ENCODE assay signal across 25 cellular contexts in genomic region chr5:90136952-90137528, GRCh38.
"Had no signal": no experiment of that assay in that cellular context is flagged by ENCODE, and none has a peak within 500 bp of the region (broad histone marks: within the 10 kb centered on the region; RNA-seq: fewer than 3 reads in every experiment).

No MANE protein-coding gene starts in this region.

- H3K4me3 Mint-ChIP-seq: memory B cell; nephron progenitor cell; stimulated activated memory B cell treated with anti-CD40 and anti-IgM and Interleukin-4, amounts not matched to agents 10 μg/mL and 1 μg/mL and 100 μg/mL, for 72 hours had no signal

- ATAC-seq: esophagus mucosa; gastrocnemius medialis; left lung; psoas muscle; stimulated activated memory B cell treated with anti-CD40 and anti-IgM and Interleukin-4, amounts not matched to agents 10 μg/mL and 1 μg/mL and 100 μg/mL, for 72 hours had no signal

- H3K27me3 ChIP-seq: gastrocnemius medialis, heart right ventricle, left lung, neutrophil, right lobe of liver, spleen, stomach had no signal

- H3K4me1 ChIP-seq: left lung, lower lobe of right lung, right lobe of liver had no signal

- H3K9me3 ChIP-seq: gastrocnemius medialis, left lung, lower lobe of right lung, neutrophil, psoas muscle, right lobe of liver, spleen, stomach had no signal

- DNase-seq: central memory CD4-positive, alpha-beta T cell; cortex of kidney; effector memory CD4-positive, alpha-beta T cell; gastrocnemius medialis; heart right ventricle; hypothalamus; lower lobe of right lung; midbrain; nephron progenitor cell; retina; right lobe of liver; spleen; stimulated activated CD4-positive, alpha-beta T cell treated with anti-CD3 and anti-CD28 coated beads, Interleukin-15, amount 100 ng/mL, for 24 hours; stimulated activated CD4-positive, alpha-beta T cell treated with anti-CD3 and anti-CD28 coated beads, Interleukin-1b, Interleukin-23, amount 100 ng/mL, for 48 hours; stimulated activated CD4-positive, alpha-beta T cell treated with anti-CD3 and anti-CD28 coated beads, Interleukin-4, amount 100 ng/mL, for 24 hours; stomach; substantia nigra had no signal

- FAIRE-seq: endometrium, islet of Langerhans had no signal

- H3K9me3 Mint-ChIP-seq: memory B cell; nephron progenitor cell; stimulated activated memory B cell treated with anti-CD40 and anti-IgM and Interleukin-4, amounts not matched to agents 10 μg/mL and 1 μg/mL and 100 μg/mL, for 72 hours had no signal

- H3K36me3 Mint-ChIP-seq: memory B cell; stimulated activated memory B cell treated with anti-CD40 and anti-IgM and Interleukin-4, amounts not matched to agents 10 μg/mL and 1 μg/mL and 100 μg/mL, for 72 hours had no signal

- H3K4me3 ChIP-seq: gastrocnemius medialis, heart right ventricle, left lung, lower lobe of right lung, psoas muscle, right lobe of liver, spleen, stomach had no signal

- H3K27ac Mint-ChIP-seq: memory B cell; nephron progenitor cell; stimulated activated memory B cell treated with anti-CD40 and anti-IgM and Interleukin-4, amounts not matched to agents 10 μg/mL and 1 μg/mL and 100 μg/mL, for 72 hours had no signal

- H3K36me3 ChIP-seq: gastrocnemius medialis, heart right ventricle, left lung, lower lobe of right lung, neutrophil, right lobe of liver, spleen, stomach had no signal

- H3K27ac ChIP-seq: gastrocnemius medialis, heart right ventricle, left lung, lower lobe of right lung, neutrophil, psoas muscle, right lobe of liver, spleen, stomach had no signal
